ENCODE assay signal across 17 cellular contexts in genomic region chr1:113320272-113320671, GRCh38.
DNase-seq lines count a peak whose midpoint lies in the region; ATAC-seq and TF ChIP-seq lines count a peak whose summit lies in the region.
"Had no signal": no experiment of that assay in that cellular context is flagged by ENCODE, and none has a peak within 500 bp of the region (broad histone marks: within the 10 kb centered on the region; RNA-seq: fewer than 3 reads in every experiment).

No MANE protein-coding gene starts in this region.

- H3K4me3 ChIP-seq in lung, result no peak overlapping the region
- H3K4me3 ChIP-seq in HAP-1, result no peak overlapping the region
- H3K4me3 ChIP-seq: ascending aorta, suprapubic skin had no signal

- ATAC-seq in lung (ENCODE audit: insufficient read depth, low FRiP score) (peak; percentile 69), HG03439 (IDR thresholded peaks at IDR 0.05; ENCODE audit: unreplicated experiment) (no peak), GM19328 (IDR thresholded peaks at IDR 0.05; ENCODE audit: unreplicated experiment) (no peak)
- ATAC-seq: T-cell had no signal

- no peak overlapping the region for H3K27ac ChIP-seq in lung (ENCODE audit: low read depth in 1 of 2, low read length in 1 of 2)
- H3K27ac ChIP-seq: ascending aorta, suprapubic skin had no signal

- no peaks in the 10 kb centered on the region for H3K4me1 ChIP-seq in lung (ENCODE audit: control insufficient read depth in 2 of 2, insufficient read depth in 2 of 2, low read length in 2 of 2)
- H3K4me1 ChIP-seq in HAP-1, result no peaks in the 10 kb centered on the region
- H3K4me1 ChIP-seq: ascending aorta, suprapubic skin had no signal

- no peak for TF ChIP-seq CTCF in lung (IDR thresholded peaks at IDR 0.05; ENCODE audit: control extremely low read depth, extremely low read depth)

- H3K36me3 ChIP-seq in lung (ENCODE audit: control insufficient read depth in 2 of 2, insufficient read depth in 2 of 2, low read length in 2 of 2), result no peaks in the 10 kb centered on the region
- no peaks in the 10 kb centered on the region for H3K36me3 ChIP-seq in HAP-1 (replicated peaks)
- H3K36me3 ChIP-seq: ascending aorta, suprapubic skin had no signal

- in situ Hi-C loops in HAP-1 (cut with MboI; ENCODE audit: low sequenced_read_pairs), result no loop called here

- H3K9me3 ChIP-seq in lung (ENCODE audit: control insufficient read depth in 2 of 2, insufficient read depth in 1 of 2, low read length in 1 of 2) (no peaks in the 10 kb centered on the region), HAP-1 (no peaks in the 10 kb centered on the region)
- H3K9me3 ChIP-seq: ascending aorta had no signal

- DNase-seq in DMS79 (lab: John Stamatoyannopoulos, UW), result peak; percentile 9
- DNase-seq in NCI-H2029 treated with DMSO at 0.1 percent for 48 hours (lab: John Stamatoyannopoulos, UW), result peak; percentile 26
- peak; percentile 68 for DNase-seq in SW480 (ENCODE audit: low spot score)
- DNase-seq in lung (ENCODE audit: low spot score), result no peak
- DNase-seq in DMS 273 (lab: John Stamatoyannopoulos, UW; ENCODE audit: unreplicated experiment), result no peak
- DNase-seq in HAP-1 (ENCODE audit: low spot score in 2 of 2), result no peak
- DNase-seq: activated naive CD4-positive, alpha-beta T cell treated with Interleukin-2 at 50 U/mL for 16 hours; AML-193; GF-D8; hippocampal formation; kidney; Right ventricle myocardium superior; T-cell had no signal

- no peaks in the 10 kb centered on the region for H3K27me3 ChIP-seq in lung (ENCODE audit: control insufficient read depth, insufficient read depth)
- no peaks in the 10 kb centered on the region for H3K27me3 ChIP-seq in HAP-1 (ENCODE audit: low read depth)
- H3K27me3 ChIP-seq: ascending aorta, suprapubic skin had no signal

Comparison
In these comparisons a context has a peak if more than half of its experiments do, and no peak if none do; other contexts are left out.
1. DNase-seq: peak in DMS79 (single experiment), NCI-H2029 treated with DMSO at 0.1 percent for 48 hours (single experiment) and SW480 (single experiment); none in lung (single experiment), DMS 273 (single experiment) and HAP-1 (0 of 2).